In the genomic region with DNA sequence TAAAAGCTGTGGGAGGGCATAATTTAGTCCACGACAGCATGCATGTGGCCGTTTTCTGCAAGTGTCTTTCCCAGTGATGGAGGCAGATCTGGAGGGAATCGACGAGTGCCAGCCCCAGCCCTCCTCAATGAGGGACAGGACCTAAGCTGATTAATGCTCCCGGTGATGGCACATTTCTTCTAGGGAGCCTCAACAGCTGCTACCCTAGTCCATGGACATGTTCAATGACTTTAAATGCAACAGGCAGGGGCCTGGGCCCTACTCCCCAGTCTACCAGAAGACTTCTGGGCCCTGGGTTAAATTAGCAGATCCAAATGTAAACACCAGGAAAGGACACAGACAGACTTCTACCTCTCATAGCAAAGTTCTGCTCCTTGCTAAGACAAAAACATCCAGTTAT, we compare ENCODE assay signal across 27 cellular contexts.
"Had no signal": no experiment of that assay in that cellular context is flagged by ENCODE, and none has a peak within 500 bp of the region (broad histone marks: within the 10 kb centered on the region; RNA-seq: fewer than 3 reads in every experiment).

No MANE protein-coding gene starts in this region.

- H3K27me3 ChIP-seq: colonic mucosa, esophagus squamous epithelium, foreskin keratinocyte, gastrocnemius medialis, heart right ventricle, hepatocyte had no signal

- FAIRE-seq: colon, endometrium, endothelial cell of umbilical vein, frontal cortex had no signal

- H3K36me3 ChIP-seq: colonic mucosa, esophagus squamous epithelium, gastrocnemius medialis, gastroesophageal sphincter, heart left ventricle, heart right ventricle had no signal

- H3K9me3 ChIP-seq: colonic mucosa, esophagus squamous epithelium, gastrocnemius medialis, gastroesophageal sphincter, heart left ventricle, heart right ventricle had no signal

- DNase-seq: colonic mucosa; cortex of kidney; dermis blood vessel endothelial cell; dorsolateral prefrontal cortex; effector CD4-positive, alpha-beta T cell; effector CD8-positive, alpha-beta T cell; effector memory CD4-positive, alpha-beta T cell; effector memory CD8-positive, alpha-beta T cell; endodermal cell; erythroblast; esophagus squamous epithelium; foreskin fibroblast; foreskin keratinocyte; foreskin melanocyte; gastrocnemius medialis; glutamatergic neuron; head of caudate nucleus; heart left ventricle; heart right ventricle had no signal

- ATAC-seq: effector memory CD8-positive, alpha-beta T cell; foreskin keratinocyte; gastrocnemius medialis; gastroesophageal sphincter; heart left ventricle; heart right ventricle had no signal

- H3K4me3 ChIP-seq: colonic mucosa, coronary artery, dorsolateral prefrontal cortex, esophagus squamous epithelium, gastrocnemius medialis, gastroesophageal sphincter, heart left ventricle, heart right ventricle, hepatocyte had no signal

- H3K4me1 ChIP-seq: colonic mucosa, esophagus squamous epithelium, gastrocnemius medialis, gastroesophageal sphincter, heart left ventricle, heart right ventricle had no signal

- H3K27ac ChIP-seq: colonic mucosa, coronary artery, dorsolateral prefrontal cortex, epithelial cell of prostate, esophagus squamous epithelium, foreskin keratinocyte, gastrocnemius medialis, gastroesophageal sphincter, heart left ventricle, heart right ventricle, hepatocyte had no signal
